27 cellular contexts compared by ENCODE assay signal in the genomic region with DNA sequence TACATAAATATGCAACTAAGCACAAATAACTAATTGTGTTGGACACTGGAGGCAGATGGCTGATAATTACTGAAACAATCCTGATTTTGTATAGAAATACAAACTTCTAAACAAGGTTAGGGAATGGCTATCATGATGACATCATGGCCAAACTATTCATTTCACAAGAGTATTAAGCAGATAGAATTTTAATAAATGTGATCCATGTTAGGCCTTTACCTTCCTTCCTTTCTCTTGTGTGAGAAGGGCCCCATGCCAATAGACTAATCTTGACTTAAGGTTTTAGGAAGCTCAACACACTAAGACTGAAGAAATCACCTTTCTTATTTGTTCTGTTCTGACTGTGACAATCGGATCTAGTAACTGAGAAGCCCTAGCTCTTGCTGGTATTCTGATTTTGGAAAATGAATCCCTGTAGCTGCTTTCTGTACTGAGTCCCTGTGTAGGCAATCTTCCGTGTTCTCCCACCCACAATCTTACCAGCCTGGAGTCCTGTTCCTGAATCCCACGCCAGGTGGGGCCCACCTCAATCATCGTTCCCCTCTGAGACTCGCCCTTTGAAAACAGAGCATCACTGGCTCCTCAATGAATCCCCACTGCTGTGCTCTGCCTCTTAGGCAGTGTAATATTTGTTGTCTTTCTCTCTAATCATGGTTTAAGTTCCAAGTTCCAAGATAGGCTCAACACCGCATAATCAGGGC.
DNase-seq lines count a peak whose midpoint lies in the region; ATAC-seq, FAIRE-seq and TF ChIP-seq lines count a peak whose summit lies in the region.
"Had no signal": no experiment of that assay in that cellular context is flagged by ENCODE, and none has a peak within 500 bp of the region (broad histone marks: within the 10 kb centered on the region; RNA-seq: fewer than 3 reads in every experiment).

No MANE protein-coding gene starts in this region.

- POLR2A ChIA-PET in A549 (lab: Yijun Ruan, JAX) = no interaction called here
- POLR2A ChIA-PET in HEK293 (lab: Yijun Ruan, JAX) = no interaction called here
- POLR2A ChIA-PET in K562 (lab: Yijun Ruan, JAX) = no interaction called here

- H3K9me3 ChIP-seq in A549 = no peaks in the 10 kb centered on the region
- no peaks in the 10 kb centered on the region for H3K9me3 ChIP-seq in HEK293 (ENCODE audit: control insufficient read depth, insufficient read depth, low read depth, low read length)
- H3K9me3 ChIP-seq in K562 (replicated peaks; ENCODE audit: control insufficient read depth, insufficient read depth, low read depth, low read length) = no peaks in the 10 kb centered on the region
- H3K9me3 ChIP-seq: ascending aorta, gastrocnemius medialis, prostate gland, thoracic aorta, uterus had no signal

- BruUV-seq in K562 (replicated peaks; lab: Mats Ljungman, UMichigan) = no TSS peak

- H3K27me3 ChIP-seq in K562 (ENCODE audit: control insufficient read depth in 2 of 2, insufficient read depth in 2 of 2, low read length in 2 of 2) = no peaks in the 10 kb centered on the region
- H3K27me3 ChIP-seq in brain microvascular endothelial cell (replicated peaks) = no peaks in the 10 kb centered on the region
- H3K27me3 ChIP-seq: ascending aorta, gastrocnemius medialis, uterus had no signal

- H2AFZ ChIP-seq in K562 (ENCODE audit: low read depth, low read length) = no peak overlapping the region
- H2AFZ ChIP-seq: GM23338 had no signal

- TF ChIP-seq EP300 in A549 (IDR thresholded peaks at IDR 0.05) = no peak
- no peak for TF ChIP-seq EP300 in K562 (IDR thresholded peaks at IDR 0.05; ENCODE audit: low read length)

- H4K20me1 ChIP-seq in K562 (replicated peaks; ENCODE audit: control insufficient read depth, insufficient read depth, low read length) = no peaks in the 10 kb centered on the region

- TF ChIP-seq CTCF in A549 (IDR thresholded peaks at IDR 0.05) (no peak), HEK293 (tag by site-specific recombination; IDR thresholded peaks at IDR 0.05) (no peak), K562 (IDR thresholded peaks at IDR 0.05 in 2 of 3, conservative IDR thresholded peaks at IDR 0.05 in 1 of 3; ENCODE audit: insufficient read depth in 2 of 3, low read depth in 1 of 3, low read length in 3 of 3) (no peak), fibroblast of pulmonary artery (IDR thresholded peaks at IDR 0.05; ENCODE audit: low read length, missing control alignments) (no peak), brain microvascular endothelial cell (IDR thresholded peaks at IDR 0.05; ENCODE audit: low read depth, low read length, missing control alignments) (no peak)

- H3K9ac ChIP-seq in K562 (ENCODE audit: insufficient read depth in 1 of 2, low read depth in 2 of 2, low read length in 2 of 2) = no peak overlapping the region

- CTCF ChIA-PET in A549 (lab: Yijun Ruan, JAX) (interaction anchor here (1.6 kb wide), 1 partner anchor 219 kb away, joined by 3 read pairs; no protein-coding TSS in a partner anchor), HEK293 (lab: Yijun Ruan, JAX) (interaction anchor here (1.0 to 1.6 kb wide), 2 partner anchors 11 to 25 kb away, joined by 4 to 6 read pairs; no protein-coding TSS in a partner anchor), K562 (lab: Yijun Ruan, JAX; ENCODE audit: low intra/inter-chr PET ratio) (no interaction called here)

- peaks cover 43% of the 10 kb centered on the region for H3K4me1 ChIP-seq in A549
- H3K4me1 ChIP-seq in HEK293 (ENCODE audit: control insufficient read depth, insufficient read depth, low read length) = 0 out of 2 replicates have a peak, but pooled peaks cover 3% of the 10 kb centered on the region
- H3K4me1 ChIP-seq in K562 (replicated peaks in 1 of 2; ENCODE audit: control insufficient read depth in 2 of 2, insufficient read depth in 2 of 2, low read length in 2 of 2) = peaks cover 0 to 17% of the 10 kb centered on the region in 2 experiments; a peak in 2 of 5 replicates
- H3K4me1 ChIP-seq: prostate gland, uterus had no signal

- H3K4me3 ChIP-seq in A549 (no peak overlapping the region), HEK293 (ENCODE audit: low read depth, low read length) (no peak overlapping the region), K562 (no peak overlapping the region), fibroblast of pulmonary artery (replicated peaks; ENCODE audit: low read depth, low read length) (no peak overlapping the region), brain microvascular endothelial cell (ENCODE audit: low read depth, low read length) (no peak overlapping the region)
- H3K4me3 ChIP-seq: ascending aorta, gastrocnemius medialis, GM23338, prostate gland, thoracic aorta, uterus had no signal

- FAIRE-seq in A549 (lab: Jason Lieb, UNC) (no peak), K562 (lab: Jason Lieb, UNC) (no peak)

- in situ Hi-C loops in K562 (cut with MboI) = no loop called here
- in situ Hi-C loops in brain microvascular endothelial cell (cut with HindIII; ENCODE audit: low pct_ligation_motif_present, low sequenced_read_pairs) = no loop called here

- TF ChIP-seq POLR2A in A549 (IDR thresholded peaks at IDR 0.05; ENCODE audit: low read length) (no peak), K562 (conservative IDR thresholded peaks at IDR 0.05) (no peak)

- DNase-seq in A549 (ENCODE audit: low read depth in 1 of 2, low spot score in 1 of 2) (no peak), K562 (ENCODE audit: extremely low read depth in 1 of 4, low spot score in 3 of 4) (no peak), fibroblast of pulmonary artery (ENCODE audit: low read depth) (peak; percentile 55), brain microvascular endothelial cell (no peak), NCI-H1436 treated with DMSO at 0.1 percent for 48 hours (lab: John Stamatoyannopoulos, UW) (no peak), SHP77 treated with DMSO at 0.1 percent for 48 hours (lab: John Stamatoyannopoulos, UW) (no peak)
- DNase-seq: activated CD4-positive, alpha-beta memory T cell treated with anti-CD3 and anti-CD28 coated beads for 36 hours; activated CD4-positive, CD25-positive, alpha-beta regulatory T cell treated with anti-CD3 and anti-CD28 coated beads, Interleukin-2, amount 50 U/mL, for 72 hours; activated CD8-positive, alpha-beta memory T cell treated with anti-CD3 and anti-CD28 coated beads, Interleukin-2, amount 50 U/mL, for 48 hours; CD8-positive, alpha-beta memory T cell; DMS 273 treated with DMSO at 0.1 percent for 48 hours; erythroblast; gastrocnemius medialis; hippocampal formation; immature natural killer cell; NCI-H1105; NCI-H2029 treated with DMSO at 0.1 percent for 48 hours; NCI-H2227 treated with DMSO at 0.1 percent for 48 hours; NCI-H748 treated with DMSO at 0.1 percent for 48 hours; stimulated activated naive CD4-positive, alpha-beta T cell treated with Interleukin-2 at 50 U/mL for 16 hours; uterus had no signal

- no peak for ATAC-seq in A549
- ATAC-seq in K562 = no peak
- ATAC-seq in HG03039 (IDR thresholded peaks at IDR 0.05; ENCODE audit: unreplicated experiment) = no peak
- ATAC-seq: gastrocnemius medialis, GM23338 had no signal

- H3K27ac ChIP-seq in A549 = peak overlapping the region in 1 of 2 experiments; percentile 57; a peak in 3 of 6 replicates
- no peak overlapping the region for H3K27ac ChIP-seq in HEK293 (ENCODE audit: extremely low read depth, low read depth, low read length)
- no peak overlapping the region for H3K27ac ChIP-seq in K562 (ENCODE audit: extremely low read depth, low read depth, low read length)
- H3K27ac ChIP-seq in brain microvascular endothelial cell = no peak overlapping the region
- H3K27ac ChIP-seq: ascending aorta, gastrocnemius medialis, prostate gland, thoracic aorta, uterus had no signal

- intact Hi-C loops in K562 (cut with micrococcal nuclease) = no loop called here

- 92% methylated on average over 6 of the region's 6 CpGs for whole genome bisulfite sequencing in A549 (ENCODE audit: missing lambda C conversion rate)
- WGBS in K562 (ENCODE audit: insufficient coverage, low coverage, missing lambda C conversion rate) = 96% methylated on average over 5 of the region's 6 CpGs

- H3K4me2 ChIP-seq in A549 = 0 out of 3 replicates have a peak overlapping the region, but pooled peaks have one; percentile 2
- no peak overlapping the region for H3K4me2 ChIP-seq in K562 (ENCODE audit: insufficient read depth, low read length)
- H3K4me2 ChIP-seq: GM23338 had no signal

- H3K9me1 ChIP-seq in K562 (ENCODE audit: control insufficient read depth, insufficient read depth, low read length) = no peaks in the 10 kb centered on the region

- H3K79me2 ChIP-seq in K562 (ENCODE audit: control insufficient read depth, insufficient read depth, low read length) = peaks cover 11% of the 10 kb centered on the region

- TF ChIP-seq RAD21 in A549 (conservative IDR thresholded peaks at IDR 0.05 in 1 of 2, IDR thresholded peaks at IDR 0.05 in 1 of 2) (no peak), K562 (CRISPR knock-in tag; conservative IDR thresholded peaks at IDR 0.05 in 1 of 2, IDR thresholded peaks at IDR 0.05 in 1 of 2) (no peak)

- no peaks in the 10 kb centered on the region; a peak in 1 of 3 replicates for H3K36me3 ChIP-seq in HEK293 (ENCODE audit: control insufficient read depth in 2 of 2, insufficient read depth in 1 of 2, low read length in 2 of 2)
- H3K36me3 ChIP-seq in K562 (ENCODE audit: control insufficient read depth, insufficient read depth, low read length) = peaks cover 25% of the 10 kb centered on the region
- no peaks in the 10 kb centered on the region for H3K36me3 ChIP-seq in brain microvascular endothelial cell (replicated peaks)
- H3K36me3 ChIP-seq: ascending aorta, gastrocnemius medialis, prostate gland, thoracic aorta, uterus had no signal

TF ChIP-seq in A549, 52 proteins besides CTCF, POLR2A, EP300 and RAD21 (continues in another document):
- peak; percentile 58 for TF ChIP-seq MAFK (IDR thresholded peaks at IDR 0.05; ENCODE audit: partially characterized antibody)

TF ChIP-seq in HEK293, 187 proteins besides CTCF, POLR2A, EP300 and RAD21 (continues in another document):
- no peak for TF ChIP-seq ZNF416 (tag by site-specific recombination; IDR thresholded peaks at IDR 0.05)
- TF ChIP-seq ZNF214 (tag by site-specific recombination; IDR thresholded peaks at IDR 0.05; ENCODE audit: borderline replicate concordance) = no peak
- TF ChIP-seq ZNF776 (tag by site-specific recombination; IDR thresholded peaks at IDR 0.05; ENCODE audit: borderline replicate concordance) = no peak
- TF ChIP-seq REPIN1 (tag by site-specific recombination; IDR thresholded peaks at IDR 0.05; ENCODE audit: low read depth) = no peak
- no peak for TF ChIP-seq ZNF560 (tag by site-specific recombination; IDR thresholded peaks at IDR 0.05; ENCODE audit: borderline replicate concordance)
- TF ChIP-seq ZNF112 (tag by site-specific recombination; IDR thresholded peaks at IDR 0.05) = no peak

TF ChIP-seq in K562, 482 proteins besides CTCF, POLR2A, EP300 and RAD21 (continues in another document):
- no peak for TF ChIP-seq ZNF551 (CRISPR knock-in tag; IDR thresholded peaks at IDR 0.05)
- TF ChIP-seq, protein P1, sequence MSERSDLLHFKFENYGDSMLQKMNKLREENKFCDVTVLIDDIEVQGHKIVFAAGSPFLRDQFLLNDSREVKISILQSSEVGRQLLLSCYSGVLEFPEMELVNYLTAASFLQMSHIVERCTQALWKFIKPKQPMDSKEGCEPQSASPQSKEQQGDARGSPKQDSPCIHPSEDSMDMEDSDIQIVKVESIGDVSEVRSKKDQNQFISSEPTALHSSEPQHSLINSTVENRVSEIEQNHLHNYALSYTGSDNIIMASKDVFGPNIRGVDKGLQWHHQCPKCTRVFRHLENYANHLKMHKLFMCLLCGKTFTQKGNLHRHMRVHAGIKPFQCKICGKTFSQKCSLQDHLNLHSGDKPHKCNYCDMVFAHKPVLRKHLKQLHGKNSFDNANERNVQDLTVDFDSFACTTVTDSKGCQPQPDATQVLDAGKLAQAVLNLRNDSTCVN (CRISPR knock-in tag; IDR thresholded peaks at IDR 0.05) = no peak
